8 cellular contexts compared by ENCODE assay signal in genomic region chr20:38435555-38435939, GRCh38. TPM values are rescaled to one million over a fixed set of nuclear protein-coding genes. Genes with fewer than 3 reads are reported as not detected.
DNase-seq lines count a peak whose midpoint lies in the region; TF ChIP-seq lines count a peak whose summit lies in the region.

No MANE protein-coding gene starts in this region.

- CTCF ChIA-PET in AG04450 (lab: Charles Lee) = interaction anchor here (0.6 to 3.6 kb wide), 13 partner anchors 9 to 104 kb away, joined by 3 to 99 read pairs (median 5); partner anchors contain the start of gene RALGAPB

- H3K27me3 Mint-ChIP-seq in activated T-helper 1 cell treated with anti-CD3 and anti-CD28 coated beads, Interleukin-12 subunit alpha, Interleukin-12 subunit beta, Interleukin-2, Interleukin-4 antibody, amounts not matched to agents 30 ng/mL and 10 ng/mL and 1 ng/mL, durations not matched to agents 14 hours and 24 hours and 36 hours (ENCODE audit: insufficient read depth) = peaks cover 5% of the 10 kb centered on the region

- intact Hi-C loops in activated T-helper 1 cell treated with anti-CD3 and anti-CD28 coated beads, Interleukin-12 subunit alpha, Interleukin-12 subunit beta, Interleukin-2, Interleukin-4 antibody, amounts not matched to agents 30 ng/mL and 10 ng/mL and 1 ng/mL, durations not matched to agents 14 hours and 24 hours and 36 hours (cut with micrococcal nuclease) = loop anchor here (1.0 to 10.0 kb wide), 3 partner anchors 11 to 401 kb away; partner anchors contain the start of genes RALGAPB, RPRD1B and TTI1
- intact Hi-C loops in prostate gland (cut with DNase I) = loop anchor here (1.0 kb wide), 1 partner anchor 11 kb away; no protein-coding TSS in a partner anchor

- TF ChIP-seq CTCF in AG04450 (IDR thresholded peaks at IDR 0.05; ENCODE audit: low read depth, low read length) (no peak), prostate gland (IDR thresholded peaks at IDR 0.05) (no peak)

- TF ChIP-seq POLR2A in prostate gland (IDR thresholded peaks at IDR 0.05) = no peak

- H3K9me3 Mint-ChIP-seq in activated T-helper 1 cell treated with anti-CD3 and anti-CD28 coated beads, Interleukin-12 subunit alpha, Interleukin-12 subunit beta, Interleukin-2, Interleukin-4 antibody, amounts not matched to agents 30 ng/mL and 10 ng/mL and 1 ng/mL, durations not matched to agents 14 hours and 24 hours and 36 hours = no peaks in the 10 kb centered on the region

- no peaks in the 10 kb centered on the region for H3K4me1 ChIP-seq in prostate gland (replicated peaks)

- H3K27ac ChIP-seq in AG04450 (ENCODE audit: low read depth, low read length) (peak overlapping the region; percentile 47), prostate gland (no peak overlapping the region)

- peaks cover 25% of the 10 kb centered on the region for H3K4me1 Mint-ChIP-seq in activated T-helper 1 cell treated with anti-CD3 and anti-CD28 coated beads, Interleukin-12 subunit alpha, Interleukin-12 subunit beta, Interleukin-2, Interleukin-4 antibody, amounts not matched to agents 30 ng/mL and 10 ng/mL and 1 ng/mL, durations not matched to agents 14 hours and 24 hours and 36 hours (ENCODE audit: low read depth)

- 74% methylated on average over 6 of the region's 6 CpGs for WGBS in prostate gland

- POLR2A ChIA-PET in AG04450 (lab: Yijun Ruan, JAX) = interaction anchor here (0.6 to 2.0 kb wide), 7 partner anchors 8 to 1591 kb away, joined by 4 to 36 read pairs (median 8); partner anchors contain the start of gene RALGAPB

- peak overlapping the region; percentile 96 for H3K4me3 Mint-ChIP-seq in activated T-helper 1 cell treated with anti-CD3 and anti-CD28 coated beads, Interleukin-12 subunit alpha, Interleukin-12 subunit beta, Interleukin-2, Interleukin-4 antibody, amounts not matched to agents 30 ng/mL and 10 ng/mL and 1 ng/mL, durations not matched to agents 14 hours and 24 hours and 36 hours

- peaks cover 3% of the 10 kb centered on the region for H3K9me3 ChIP-seq in AG04450 (ENCODE audit: control insufficient read depth, insufficient read depth, low read length)
- H3K9me3 ChIP-seq in prostate gland = no peaks in the 10 kb centered on the region

- H3K4me3 ChIP-seq in AG04450 (ENCODE audit: low read depth, low read length) = no peak overlapping the region
- no peak overlapping the region for H3K4me3 ChIP-seq in prostate gland

- DNase-seq in AG04450 (ENCODE audit: low read depth, low spot score) = no peak
- DNase-seq in HK-2 (ENCODE audit: unreplicated experiment) = peak; percentile 54
- no peak for DNase-seq in activated T-helper 1 cell treated with anti-CD3 and anti-CD28 coated beads, Interleukin-12 subunit alpha, Interleukin-12 subunit beta, Interleukin-2, Interleukin-4 antibody, amounts not matched to agents 30 ng/mL and 10 ng/mL and 1 ng/mL, durations not matched to agents 14 hours and 24 hours and 36 hours (ENCODE audit: low spot score)
- DNase-seq in kidney tubule cell (ENCODE audit: low spot score) = peak; percentile 73
- no peak for DNase-seq in T1000 (lab: John Stamatoyannopoulos, UW)
- DNase-seq in middle frontal gyrus (ENCODE audit: extremely low spot score, low spot score) = no peak
- no peak for DNase-seq in prostate gland (ENCODE audit: low spot score)
- no peak for DNase-seq in NCI-H1436 treated with DMSO at 0.1 percent for 48 hours (lab: John Stamatoyannopoulos, UW)

- H3K27ac Mint-ChIP-seq in activated T-helper 1 cell treated with anti-CD3 and anti-CD28 coated beads, Interleukin-12 subunit alpha, Interleukin-12 subunit beta, Interleukin-2, Interleukin-4 antibody, amounts not matched to agents 30 ng/mL and 10 ng/mL and 1 ng/mL, durations not matched to agents 14 hours and 24 hours and 36 hours = no peak overlapping the region

- H3K36me3 Mint-ChIP-seq in activated T-helper 1 cell treated with anti-CD3 and anti-CD28 coated beads, Interleukin-12 subunit alpha, Interleukin-12 subunit beta, Interleukin-2, Interleukin-4 antibody, amounts not matched to agents 30 ng/mL and 10 ng/mL and 1 ng/mL, durations not matched to agents 14 hours and 24 hours and 36 hours (ENCODE audit: low read depth) = peaks cover 39% of the 10 kb centered on the region

- peaks cover 2% of the 10 kb centered on the region for H3K27me3 ChIP-seq in AG04450 (ENCODE audit: control insufficient read depth, insufficient read depth, low read length)
- H3K27me3 ChIP-seq in prostate gland (replicated peaks; ENCODE audit: insufficient read depth) = no peaks in the 10 kb centered on the region

- peaks cover 0 to 7% of the 10 kb centered on the region in 2 donors for H3K36me3 ChIP-seq in prostate gland

RNA-seq across cellular contexts. Expression of gene SNHG17, which starts 0.4 kb away (rescaled TPM):
- 14.4 and 18.5 TPM in 2 replicates for polyA plus RNA-seq in AG04450 (2011; rRNA removed)
- 8.2 and 10.6 TPM in 2 replicates for polyA minus RNA-seq in AG04450 (2011; rRNA and poly(A)+ RNA removed)
- 89.8 and 104 TPM in 2 replicates for total RNA-seq in activated T-helper 1 cell treated with anti-CD3 and anti-CD28 coated beads, Interleukin-12 subunit alpha, Interleukin-12 subunit beta, Interleukin-2, Interleukin-4 antibody, amounts not matched to agents 30 ng/mL and 10 ng/mL and 1 ng/mL, durations not matched to agents 14 hours and 24 hours and 36 hours
- total RNA-seq in prostate gland = 10 to 100 TPM; 21.8 to 28.2 TPM

RNA-seq across cellular contexts. Expression of gene RALGAPB, which starts 37.1 kb away (rescaled TPM):
- polyA plus RNA-seq in AG04450 (2011; rRNA removed) = 24.1 and 30.1 TPM in 2 replicates
- 32.5 and 43.0 TPM in 2 replicates for polyA minus RNA-seq in AG04450 (2011; rRNA and poly(A)+ RNA removed)
- 31.0 and 32.4 TPM in 2 replicates for total RNA-seq in activated T-helper 1 cell treated with anti-CD3 and anti-CD28 coated beads, Interleukin-12 subunit alpha, Interleukin-12 subunit beta, Interleukin-2, Interleukin-4 antibody, amounts not matched to agents 30 ng/mL and 10 ng/mL and 1 ng/mL, durations not matched to agents 14 hours and 24 hours and 36 hours
- total RNA-seq in prostate gland = 10 to 100 TPM; 45.6 to 50.6 TPM

Comparison
In these comparisons a context has a peak if more than half of its experiments do, and no peak if none do; other contexts are left out.
1. DNase-seq: peak in HK-2 (single experiment) and kidney tubule cell (single experiment); none in AG04450 (single experiment), activated T-helper 1 cell treated with anti-CD3 and anti-CD28 coated beads, Interleukin-12 subunit alpha, Interleukin-12 subunit beta, Interleukin-2, Interleukin-4 antibody, amounts not matched to agents 30 ng/mL and 10 ng/mL and 1 ng/mL, durations not matched to agents 14 hours and 24 hours and 36 hours (single experiment), T1000 (single experiment), middle frontal gyrus (single experiment), prostate gland (single experiment) and NCI-H1436 treated with DMSO at 0.1 percent for 48 hours (single experiment).